In the genomic region with DNA sequence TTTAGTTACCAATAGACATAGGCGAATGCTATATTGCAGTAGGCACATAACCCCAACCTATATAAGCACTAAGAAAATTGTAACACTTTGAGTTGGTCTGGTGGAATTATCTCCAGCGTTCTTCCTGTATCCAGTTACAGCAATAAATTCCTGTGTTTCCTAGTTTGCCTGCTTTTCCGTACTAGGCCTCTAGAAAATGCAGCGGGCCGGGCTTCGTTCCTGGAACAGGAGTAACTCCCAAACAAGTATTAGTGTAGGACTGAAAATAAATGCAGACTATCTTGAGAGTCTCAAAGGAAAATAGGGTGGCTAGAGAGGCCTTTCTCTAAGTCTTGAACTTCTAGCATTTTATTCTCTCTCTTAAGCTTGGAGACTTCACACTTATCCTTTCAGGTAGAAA, we compare ENCODE assay signal across 15 cellular contexts.
DNase-seq lines count a peak whose midpoint lies in the region; ATAC-seq, FAIRE-seq and TF ChIP-seq lines count a peak whose summit lies in the region.
"Had no signal": no experiment of that assay in that cellular context is flagged by ENCODE, and none has a peak within 500 bp of the region (broad histone marks: within the 10 kb centered on the region; RNA-seq: fewer than 3 reads in every experiment).

No MANE protein-coding gene starts in this region.

- no peak for FAIRE-seq in A549 (lab: Jason Lieb, UNC)
- FAIRE-seq: frontal cortex, G401.6, urothelium cell line had no signal

- no peak for TF ChIP-seq EP300 in A549 (IDR thresholded peaks at IDR 0.05)

- 58% methylated on average over 6 of the region's 6 CpGs for WGBS in A549 (ENCODE audit: missing lambda C conversion rate)

- CTCF ChIA-PET in A549 (lab: Yijun Ruan, JAX), result interaction anchor here (0.6 to 2.1 kb wide), 5 partner anchors 9 to 44 kb away, joined by 3 to 8 read pairs (median 4); no protein-coding TSS in a partner anchor

- peak overlapping the region; percentile 92 to 96 for H3K27ac ChIP-seq in A549
- H3K27ac ChIP-seq in VCaP, result peak overlapping the region; percentile 75
- peak overlapping the region; percentile 94 for H3K27ac ChIP-seq in layer of hippocampus (ENCODE audit: low read depth, low read length)

- TF ChIP-seq CTCF in A549 (IDR thresholded peaks at IDR 0.05) (no peak), VCaP (conservative IDR thresholded peaks at IDR 0.05) (no peak)

- DNase-seq in A549 (ENCODE audit: low read depth in 1 of 2, low spot score in 1 of 2) (peak in 1 of 2 experiments; percentile 24), DMS53 (lab: John Stamatoyannopoulos, UW) (peak; percentile 68)
- DNase-seq in effector CD8-positive, alpha-beta T cell (lab: John Stamatoyannopoulos, UW), result no peak
- no peak for DNase-seq in activated CD4-positive, alpha-beta T cell treated with anti-CD3 and anti-CD28 coated beads for 48 hours
- DNase-seq: activated naive CD8-positive, alpha-beta T cell treated with anti-CD3 and anti-CD28 coated beads, Interleukin-2, amount 10 ng/mL, durations not matched to agents 7 days and 5 days; BE2C; endodermal cell; MG63 had no signal

- no peak for TF ChIP-seq RAD21 in A549 (conservative IDR thresholded peaks at IDR 0.05 in 1 of 2, IDR thresholded peaks at IDR 0.05 in 1 of 2)

- H3K4me1 ChIP-seq in A549, result peaks cover 4% of the 10 kb centered on the region; the same call in 1 of the 3 replicates
- H3K4me1 ChIP-seq: BE2C had no signal

- POLR2A ChIA-PET in A549 (lab: Yijun Ruan, JAX), result no interaction called here

- no peaks in the 10 kb centered on the region for H3K27me3 ChIP-seq in layer of hippocampus (ENCODE audit: control insufficient read depth, insufficient read depth, low read length)
- H3K27me3 ChIP-seq: BE2C, MG63 had no signal

- peak overlapping the region; percentile 90 for H3K4me2 ChIP-seq in A549

- TF ChIP-seq POLR2A in A549 (IDR thresholded peaks at IDR 0.05; ENCODE audit: low read length), result no peak

- H3K9me3 ChIP-seq in A549, result no peaks in the 10 kb centered on the region
- H3K9me3 ChIP-seq: BE2C, MG63 had no signal

- H3K4me3 ChIP-seq in A549, result peak overlapping the region; percentile 72; the same call in 2 of the 3 replicates
- H3K4me3 ChIP-seq: MG63 had no signal

- peak in 1 of 2 experiments; percentile 7; a peak in 2 of 6 replicates for ATAC-seq in A549
- no peak for ATAC-seq in GM19397 (IDR thresholded peaks at IDR 0.05; ENCODE audit: unreplicated experiment)
- ATAC-seq in HG03354 (IDR thresholded peaks at IDR 0.05; ENCODE audit: poor library complexity, severe bottlenecking, unreplicated experiment), result no peak

TF ChIP-seq in A549, 52 proteins besides CTCF, POLR2A, EP300 and RAD21:
- TF ChIP-seq RCOR1 (IDR thresholded peaks at IDR 0.05; ENCODE audit: low read depth, low read length) (no peak), NR3C1 (IDR thresholded peaks at IDR 0.05) (no peak), NFE2L2 (conservative IDR thresholded peaks at IDR 0.05; ENCODE audit: low read length) (no peak), MYC (IDR thresholded peaks at IDR 0.05; ENCODE audit: borderline replicate concordance, low read length) (no peak), CBX8 (IDR thresholded peaks at IDR 0.05) (no peak), MAX (IDR thresholded peaks at IDR 0.05) (no peak), CBX2 (IDR thresholded peaks at IDR 0.05; ENCODE audit: borderline replicate concordance, low read depth) (no peak), ZSCAN20 (CRISPR knock-in tag; IDR thresholded peaks at IDR 0.05) (no peak), ZNF302 (CRISPR knock-in tag; IDR thresholded peaks at IDR 0.05) (no peak)
- TF ChIP-seq, protein P1, sequence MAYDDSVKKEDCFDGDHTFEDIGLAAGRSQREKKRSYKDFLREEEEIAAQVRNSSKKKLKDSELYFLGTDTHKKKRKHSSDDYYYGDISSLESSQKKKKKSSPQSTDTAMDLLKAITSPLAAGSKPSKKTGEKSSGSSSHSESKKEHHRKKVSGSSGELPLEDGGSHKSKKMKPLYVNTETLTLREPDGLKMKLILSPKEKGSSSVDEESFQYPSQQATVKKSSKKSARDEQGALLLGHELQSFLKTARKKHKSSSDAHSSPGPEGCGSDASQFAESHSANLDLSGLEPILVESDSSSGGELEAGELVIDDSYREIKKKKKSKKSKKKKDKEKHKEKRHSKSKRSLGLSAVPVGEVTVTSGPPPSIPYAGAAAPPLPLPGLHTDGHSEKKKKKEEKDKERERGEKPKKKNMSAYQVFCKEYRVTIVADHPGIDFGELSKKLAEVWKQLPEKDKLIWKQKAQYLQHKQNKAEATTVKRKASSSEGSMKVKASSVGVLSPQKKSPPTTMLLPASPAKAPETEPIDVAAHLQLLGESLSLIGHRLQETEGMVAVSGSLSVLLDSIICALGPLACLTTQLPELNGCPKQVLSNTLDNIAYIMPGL (CRISPR knock-in tag; IDR thresholded peaks at IDR 0.05; ENCODE audit: borderline replicate concordance), result no peak
- TF ChIP-seq, protein P2, sequence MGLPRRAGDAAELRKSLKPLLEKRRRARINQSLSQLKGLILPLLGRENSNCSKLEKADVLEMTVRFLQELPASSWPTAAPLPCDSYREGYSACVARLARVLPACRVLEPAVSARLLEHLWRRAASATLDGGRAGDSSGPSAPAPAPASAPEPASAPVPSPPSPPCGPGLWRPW (IDR thresholded peaks at IDR 0.05), result no peak
